26 cellular contexts compared by ENCODE assay signal in the genomic region with DNA sequence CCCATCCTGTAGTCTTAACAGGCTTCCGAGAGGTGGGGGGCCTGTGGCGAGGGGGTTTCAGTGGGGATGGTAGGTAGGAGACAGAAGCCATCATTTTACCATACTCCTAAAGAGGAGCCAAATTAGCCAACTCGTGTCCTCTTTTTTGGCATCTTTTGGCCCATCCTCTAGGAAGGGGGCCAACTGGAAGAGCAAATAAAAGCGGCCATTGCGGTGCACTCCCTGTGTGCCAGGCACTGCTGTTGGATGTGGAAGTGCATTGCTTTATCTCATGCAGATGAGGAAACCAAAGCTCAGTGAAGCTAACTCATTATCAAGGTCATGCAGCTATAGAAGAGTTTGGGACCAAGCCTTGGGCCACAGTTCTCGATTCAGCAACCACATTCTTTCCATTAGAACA. TPM values are rescaled to one million over a fixed set of nuclear protein-coding genes. Genes with fewer than 3 reads are reported as not detected.
A peak's percentile ranks its signal among the peaks of the same experiment; 100 is the strongest.
DNase-seq lines count a peak whose midpoint lies in the region; TF ChIP-seq lines count a peak whose summit lies in the region.
"Had no signal": no experiment of that assay in that cellular context is flagged by ENCODE, and none has a peak within 500 bp of the region (broad histone marks: within the 10 kb centered on the region; RNA-seq: fewer than 3 reads in every experiment).

No MANE protein-coding gene starts in this region.

- H3K4me2 ChIP-seq in PC-9, result peak overlapping the region; percentile 82; the same call in 1 of the 2 replicates

- WGBS in esophagus squamous epithelium, 2 donors, result 71 to 84% methylated on average over 5 to 6 of the region's 6 CpGs
- 94 to 98% (median 95%) methylated on average over 6 of the region's 6 CpGs for WGBS in spleen, 5 donors

- H3K4me3 ChIP-seq in HEK293 (ENCODE audit: low read depth, low read length), result no peak overlapping the region
- no peak overlapping the region for H3K4me3 ChIP-seq in PC-9
- H3K4me3 ChIP-seq in esophagus squamous epithelium, result no peak overlapping the region
- no peak overlapping the region for H3K4me3 ChIP-seq in spleen
- H3K4me3 ChIP-seq: BLaER1 treated with 17β-estradiol and CSF1 and Interleukin-3, amounts not matched to agents 10 nM and 100 nM; GM23248 had no signal

- H3F3A ChIP-seq in PC-9 (ENCODE audit: insufficient read depth, low read depth), result peaks cover 51% of the 10 kb centered on the region

- H3K9me2 ChIP-seq in PC-9 (ENCODE audit: insufficient read depth), result no peaks in the 10 kb centered on the region

- DNase-seq in PC-9, result no peak
- DNase-seq in esophagus squamous epithelium (lab: John Stamatoyannopoulos, UW), result no peak
- DNase-seq in spleen, result peak; percentile 27
- no peak for DNase-seq in NCI-H524 (lab: John Stamatoyannopoulos, UW)
- DNase-seq in stimulated activated CD4-positive, alpha-beta T cell treated with anti-CD3 and anti-CD28 coated beads, Interleukin-4, amount 100 ng/mL, for 24 hours, result no peak
- DNase-seq in NCI-H524 treated with DMSO at 0.1 percent for 48 hours (lab: John Stamatoyannopoulos, UW), result no peak
- DNase-seq: CD4-positive, alpha-beta memory T cell; COR-L47; DMS53; GM23248; H7; Kasumi-1; MV-4-11; NCI-H1105; NCI-H1436 treated with DMSO at 0.1 percent for 48 hours; NCI-H187 treated with DMSO at 0.1 percent for 48 hours; NCI-H2171 treated with DMSO at 0.1 percent for 48 hours; NCI-H345; NCI-H510A treated with DMSO at 0.1 percent for 48 hours; NCI-H774; SHP77 had no signal

- TF ChIP-seq POLR2A in esophagus squamous epithelium (IDR thresholded peaks at IDR 0.05) (no peak), spleen (IDR thresholded peaks at IDR 0.05) (no peak)

- H3K9me3 ChIP-seq in HEK293 (ENCODE audit: control insufficient read depth, insufficient read depth, low read depth, low read length), result no peaks in the 10 kb centered on the region
- H3K9me3 ChIP-seq in PC-9 (ENCODE audit: insufficient read depth, low read depth), result no peaks in the 10 kb centered on the region
- H3K9me3 ChIP-seq in esophagus squamous epithelium, result no peaks in the 10 kb centered on the region
- no peaks in the 10 kb centered on the region for H3K9me3 ChIP-seq in spleen
- H3K9me3 ChIP-seq: BLaER1 treated with 17β-estradiol and CSF1 and Interleukin-3, amounts not matched to agents 10 nM and 100 nM had no signal

- CTCF ChIA-PET in HEK293 (lab: Yijun Ruan, JAX), result interaction anchor here (2.3 kb wide), 1 partner anchor 14 kb away, joined by 12 read pairs; no protein-coding TSS in a partner anchor
- CTCF ChIA-PET in PC-9 (lab: Charles Lee), result no interaction called here

- TF ChIP-seq CTCF in HEK293 (tag by site-specific recombination; IDR thresholded peaks at IDR 0.05) (no peak), PC-9 (conservative IDR thresholded peaks at IDR 0.05) (no peak), esophagus squamous epithelium (IDR thresholded peaks at IDR 0.05) (no peak), spleen (IDR thresholded peaks at IDR 0.05 in 8 of 11, conservative IDR thresholded peaks at IDR 0.05 in 3 of 11) (no peak)

- intact Hi-C loops in PC-9 (cut with micrococcal nuclease; ENCODE audit: unreplicated experiment) (no loop called here), esophagus squamous epithelium (cut with DNase I) (no loop called here), spleen (cut with DNase I; ENCODE audit: low total_unique reads) (no loop called here)

- H3K27ac ChIP-seq in HEK293 (ENCODE audit: extremely low read depth, low read depth, low read length) (no peak overlapping the region), PC-9 (peak overlapping the region; percentile 43; the same call in 1 of the 2 replicates), esophagus squamous epithelium (peak overlapping the region in 3 of 4 donors; percentile 56 to 96 (median 93)), spleen (no peak overlapping the region)
- H3K27ac ChIP-seq: GM23248 had no signal

- H3K36me3 ChIP-seq in HEK293 (ENCODE audit: control insufficient read depth in 2 of 2, insufficient read depth in 1 of 2, low read length in 2 of 2), result no peaks in the 10 kb centered on the region
- peaks cover 59% of the 10 kb centered on the region for H3K36me3 ChIP-seq in PC-9 (ENCODE audit: low read depth)
- peaks cover 0 to 80% (median 12%) of the 10 kb centered on the region in 3 donors for H3K36me3 ChIP-seq in esophagus squamous epithelium
- peaks cover 0 to 81% (median 8%) of the 10 kb centered on the region in 6 donors for H3K36me3 ChIP-seq in spleen

- no peaks in the 10 kb centered on the region for H3K27me3 ChIP-seq in PC-9 (ENCODE audit: insufficient read depth, low read depth)
- H3K27me3 ChIP-seq in esophagus squamous epithelium, result no peaks in the 10 kb centered on the region
- no peaks in the 10 kb centered on the region for H3K27me3 ChIP-seq in spleen (replicated peaks in 1 of 7)
- H3K27me3 ChIP-seq: BLaER1 treated with 17β-estradiol and CSF1 and Interleukin-3, amounts not matched to agents 10 nM and 100 nM had no signal

- no peak overlapping the region for H2AFZ ChIP-seq in PC-9
- H2AFZ ChIP-seq: GM23248 had no signal

- no peaks in the 10 kb centered on the region; the same call in 1 of the 2 replicates for H4K20me1 ChIP-seq in PC-9 (ENCODE audit: insufficient read depth)

- H3K4me1 ChIP-seq in HEK293 (ENCODE audit: control insufficient read depth, insufficient read depth, low read length), result no peaks in the 10 kb centered on the region; the same call in 1 of the 2 replicates
- peaks cover 93% of the 10 kb centered on the region for H3K4me1 ChIP-seq in PC-9 (replicated peaks; ENCODE audit: insufficient read depth)
- peaks cover 58 to 100% (median 68%) of the 10 kb centered on the region in 3 donors for H3K4me1 ChIP-seq in esophagus squamous epithelium
- H3K4me1 ChIP-seq in spleen, result peaks cover 48 to 100% (median 89%) of the 10 kb centered on the region in 6 donors

- POLR2A ChIA-PET in HEK293 (lab: Yijun Ruan, JAX) (interaction anchor here (0.6 kb wide), 1 partner anchor 34 kb away, joined by 4 read pairs; no protein-coding TSS in a partner anchor), PC-9 (lab: Charles Lee; ENCODE audit: unreplicated experiment) (no interaction called here)

- peaks cover 87% of the 10 kb centered on the region for H3K79me2 ChIP-seq in PC-9 (ENCODE audit: low read depth)

- no TSS peak for BruUV-seq in PC-9 (replicated peaks; lab: Mats Ljungman, UMichigan)

TF ChIP-seq in HEK293, 187 proteins besides CTCF, POLR2A, EP300 and RAD21:
- TF ChIP-seq, protein P1, sequence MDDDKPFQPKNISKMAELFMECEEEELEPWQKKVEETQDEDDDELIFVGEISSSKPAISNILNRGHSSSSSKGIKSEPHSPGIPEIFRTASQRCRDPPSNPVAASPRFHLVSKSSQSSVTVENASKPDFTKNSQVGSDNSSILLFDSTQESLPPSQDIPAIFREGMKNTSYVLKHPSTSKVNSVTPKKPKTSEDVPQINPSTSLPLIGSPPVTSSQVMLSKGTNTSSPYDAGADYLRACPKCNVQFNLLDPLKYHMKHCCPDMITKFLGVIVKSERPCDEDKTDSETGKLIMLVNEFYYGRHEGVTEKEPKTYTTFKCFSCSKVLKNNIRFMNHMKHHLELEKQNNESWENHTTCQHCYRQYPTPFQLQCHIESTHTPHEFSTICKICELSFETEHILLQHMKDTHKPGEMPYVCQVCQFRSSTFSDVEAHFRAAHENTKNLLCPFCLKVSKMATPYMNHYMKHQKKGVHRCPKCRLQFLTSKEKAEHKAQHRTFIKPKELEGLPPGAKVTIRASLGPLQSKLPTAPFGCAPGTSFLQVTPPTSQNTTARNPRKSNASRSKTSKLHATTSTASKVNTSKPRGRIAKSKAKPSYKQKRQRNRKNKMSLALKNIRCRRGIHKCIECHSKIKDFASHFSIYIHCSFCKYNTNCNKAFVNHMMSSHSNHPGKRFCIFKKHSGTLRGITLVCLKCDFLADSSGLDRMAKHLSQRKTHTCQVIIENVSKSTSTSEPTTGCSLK (tag by site-specific recombination; IDR thresholded peaks at IDR 0.05), result no peak
- peak; percentile 81 for TF ChIP-seq ZNF341 (tag by site-specific recombination; IDR thresholded peaks at IDR 0.05; ENCODE audit: low read depth)

RNA-seq across cellular contexts. Expression of gene SEMA4B, which starts 6.1 kb away (rescaled TPM):
- total RNA-seq in PC-9 (2021) (63.6 and 70.7 TPM in 2 replicates), esophagus squamous epithelium (100 to 1,000 TPM in 3 of 4 donors, 10 to 100 TPM in 1; 87.9 to 209 (median 136) TPM), spleen (10 to 100 TPM; 57.7 to 90.0 (median 77.0) TPM)
- polyA plus RNA-seq in spleen, result 10 to 100 TPM; 16.4 to 25.0 (median 16.7) TPM

RNA-seq across cellular contexts. Expression of gene CIB1, which starts 26.5 kb away (rescaled TPM):
- total RNA-seq in PC-9 (2021), result 113 and 127 TPM in 2 replicates
- 10 to 100 TPM; 44.2 to 58.9 (median 45.9) TPM for total RNA-seq in esophagus squamous epithelium
- total RNA-seq in spleen, result 10 to 100 TPM; 31.7 to 83.2 (median 77.3) TPM
- polyA plus RNA-seq in spleen, result 100 to 1,000 TPM; 166 to 247 (median 212) TPM

RNA-seq across cellular contexts. Expression of gene GDPGP1, which starts 26.8 kb away (rescaled TPM):
- total RNA-seq in PC-9 (2021) (7.5 and 7.6 TPM in 2 replicates), esophagus squamous epithelium (1 to 10 TPM; 4.7 to 8.4 (median 5.5) TPM), spleen (10 to 100 TPM in 3 of 7 donors, 1 to 10 TPM in 4; 7.3 to 13.4 (median 9.9) TPM)
- polyA plus RNA-seq in spleen, result 1 to 10 TPM; 1.9 to 4.3 (median 3.2) TPM

RNA-seq across cellular contexts. Expression of gene TTLL13, which starts 42.1 kb away (rescaled TPM):
- total RNA-seq in PC-9 (2021), result 0.93 and 0.96 TPM in 2 replicates
- not detected for total RNA-seq in esophagus squamous epithelium
- total RNA-seq in spleen, result 1 to 10 TPM in 1 of 7 donors, under 1 TPM in 3, not detected in 3; 0.14 to 1.8 (median 0.35) TPM
- under 1 TPM; 0.03 to 0.17 (median 0.10) TPM for polyA plus RNA-seq in spleen
- total RNA-seq: G401, GM23248, M059J, RPMI7951 had no signal
- polyA plus RNA-seq: CD4-positive, alpha-beta memory T cell; GM23248 had no signal

RNA-seq across cellular contexts. Expression of gene NGRN, which starts 58.2 kb away (rescaled TPM):
- total RNA-seq in PC-9 (2021) (57.4 TPM in 2 replicates), esophagus squamous epithelium (10 to 100 TPM; 35.4 to 59.5 (median 43.3) TPM), spleen (10 to 100 TPM; 45.3 to 52.6 (median 46.8) TPM)
- polyA plus RNA-seq in spleen, result 10 to 100 TPM; 27.2 to 53.2 (median 38.0) TPM

Comparison
In these comparisons a context has a peak if more than half of its experiments do, and no peak if none do; other contexts are left out.
1. H3K27ac ChIP-seq: peak in PC-9 (single experiment) and esophagus squamous epithelium (3 of 4); none in HEK293 (single experiment) and spleen (0 of 8).